ENCODE assay signal across 9 cellular contexts in the genomic region with DNA sequence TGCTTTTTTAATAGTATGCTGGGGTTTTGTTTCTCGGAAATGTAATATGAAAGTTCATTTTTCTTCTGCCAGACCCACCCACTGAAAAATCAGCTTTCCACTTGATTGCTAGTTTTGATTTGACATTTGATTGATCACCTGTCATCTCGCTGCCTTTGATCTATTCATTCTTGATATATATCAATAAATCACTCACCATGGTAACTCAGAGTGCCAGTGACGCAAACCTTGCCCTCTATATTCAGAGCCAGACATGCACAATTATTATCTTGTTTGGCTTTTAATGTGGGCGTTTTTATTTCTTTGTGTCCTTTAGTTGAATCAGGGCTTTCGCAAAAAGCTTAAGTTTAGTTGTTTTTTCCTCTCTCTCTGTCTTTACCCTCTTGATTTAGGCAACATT. TPM values are rescaled to one million over a fixed set of nuclear protein-coding genes. Genes with fewer than 3 reads are reported as not detected.
DNase-seq lines count a peak whose midpoint lies in the region; ATAC-seq, FAIRE-seq and TF ChIP-seq lines count a peak whose summit lies in the region.
"Had no signal": no experiment of that assay in that cellular context is flagged by ENCODE, and none has a peak within 500 bp of the region (broad histone marks: within the 10 kb centered on the region; RNA-seq: fewer than 3 reads in every experiment).

No MANE protein-coding gene starts in this region.

- no peak for TF ChIP-seq CTCF in glutamatergic neuron (IDR thresholded peaks at IDR 0.05; ENCODE audit: partially characterized antibody, unreplicated experiment)

- peak overlapping the region; percentile 97 for H3K4me3 Mint-ChIP-seq in glutamatergic neuron (ENCODE audit: unreplicated experiment)

- ATAC-seq in HG03442 (IDR thresholded peaks at IDR 0.05; ENCODE audit: unreplicated experiment), result no peak

- no peak overlapping the region for H3K27ac Mint-ChIP-seq in glutamatergic neuron (ENCODE audit: unreplicated experiment)

- peaks cover 6% of the 10 kb centered on the region for H3K4me1 Mint-ChIP-seq in glutamatergic neuron (ENCODE audit: low read depth, unreplicated experiment)

- H3K36me3 Mint-ChIP-seq in glutamatergic neuron (ENCODE audit: unreplicated experiment), result no peaks in the 10 kb centered on the region

- DNase-seq in NCI-H146 (lab: John Stamatoyannopoulos, UW) (peak; percentile 32), glutamatergic neuron (no peak), RCC 7860 (ENCODE audit: low spot score) (no peak), EL (no peak), NCI-H2171 (lab: John Stamatoyannopoulos, UW) (no peak)
- peak; percentile 53 for DNase-seq in activated CD4-positive, alpha-beta T cell treated with anti-CD3 and anti-CD28 coated beads, Interleukin-2, amount 50 U/mL, for 1 hour
- peak; percentile 57 for DNase-seq in stimulated activated CD4-positive, alpha-beta T cell treated with anti-CD3 and anti-CD28 coated beads, Interleukin-4, amount 100 ng/mL, for 24 hours
- DNase-seq: MM.1S had no signal

- FAIRE-seq in RCC 7860 (lab: Jason Lieb, UNC), result no peak

- H3K9me3 Mint-ChIP-seq in glutamatergic neuron (ENCODE audit: unreplicated experiment), result peaks cover 4% of the 10 kb centered on the region

- peaks cover 7% of the 10 kb centered on the region for H3K27me3 Mint-ChIP-seq in glutamatergic neuron (ENCODE audit: unreplicated experiment)

RNA-seq across cellular contexts. Expression of gene TSHZ2, which starts 2.0 kb away (rescaled TPM):
- total RNA-seq in glutamatergic neuron (ENCODE audit: unreplicated experiment), result 10.0 TPM

Comparison
In these comparisons a context has a peak if more than half of its experiments do, and no peak if none do; other contexts are left out.
1. DNase-seq: peak in NCI-H146 (single experiment), activated CD4-positive, alpha-beta T cell treated with anti-CD3 and anti-CD28 coated beads, Interleukin-2, amount 50 U/mL, for 1 hour (single experiment) and stimulated activated CD4-positive, alpha-beta T cell treated with anti-CD3 and anti-CD28 coated beads, Interleukin-4, amount 100 ng/mL, for 24 hours (single experiment); none in glutamatergic neuron (single experiment), RCC 7860 (single experiment), EL (single experiment) and NCI-H2171 (single experiment).